ENCODE assay signal across 14 cellular contexts in genomic region chr3:167909443-167910287, GRCh38.
"Had no signal": no experiment of that assay in that cellular context is flagged by ENCODE, and none has a peak within 500 bp of the region (broad histone marks: within the 10 kb centered on the region; RNA-seq: fewer than 3 reads in every experiment).

No MANE protein-coding gene starts in this region.

- ATAC-seq: esophagus mucosa; heart left ventricle; left lobe of liver; natural killer cell treated with Interleukin-12 subunit alpha and Interleukin-12 subunit beta and Interleukin-15 and Interleukin-18, amount 100 ng/mL, for 72 hours had no signal

- H3K36me3 ChIP-seq: right atrium auricular region, upper lobe of left lung, uterus had no signal

- H3K4me3 ChIP-seq: heart left ventricle, right atrium auricular region, upper lobe of left lung, uterus had no signal

- H3K27ac ChIP-seq: heart left ventricle, right atrium auricular region, upper lobe of left lung, uterus had no signal

- DNase-seq: effector memory CD4-positive, alpha-beta T cell; heart left ventricle; hypothalamus; kidney glomerular epithelial cell; mammary epithelial cell; posterior cingulate gyrus; stimulated activated CD4-positive, alpha-beta T cell treated with anti-CD3 and anti-CD28 coated beads, Interleukin-12 subunit alpha, Interleukin-12 subunit beta, amount 100 ng/mL, for 4 hours; stimulated activated naive CD4-positive, alpha-beta T cell treated with Interleukin-2 at 50 U/mL for 16 hours; upper lobe of left lung; uterus had no signal

- H3K4me1 ChIP-seq: right atrium auricular region, upper lobe of left lung, uterus had no signal

- H3K27me3 ChIP-seq: heart left ventricle, right atrium auricular region, upper lobe of left lung, uterus had no signal

- H3K9me3 ChIP-seq: heart left ventricle, right atrium auricular region, upper lobe of left lung, uterus had no signal

- H3K4me3 Mint-ChIP-seq: natural killer cell treated with Interleukin-12 subunit alpha and Interleukin-12 subunit beta and Interleukin-15 and Interleukin-18, amount 100 ng/mL, for 72 hours had no signal

- H3K36me3 Mint-ChIP-seq: natural killer cell treated with Interleukin-12 subunit alpha and Interleukin-12 subunit beta and Interleukin-15 and Interleukin-18, amount 100 ng/mL, for 72 hours had no signal

- H3K27ac Mint-ChIP-seq: natural killer cell treated with Interleukin-12 subunit alpha and Interleukin-12 subunit beta and Interleukin-15 and Interleukin-18, amount 100 ng/mL, for 72 hours had no signal
